ENCODE assay signal across 1 cellular context in genomic region chr11:1691027-1691877, GRCh38.
TF ChIP-seq lines count a peak whose summit lies in the region.

No MANE protein-coding gene starts in this region.

TF ChIP-seq in HepG2, 621 proteins besides CTCF, POLR2A, EP300 and RAD21 (continued from another document and continues in another):
- TF ChIP-seq TIGD3 (CRISPR knock-in tag; IDR thresholded peaks at IDR 0.05; ENCODE audit: borderline replicate concordance): no peak
- TF ChIP-seq GRHL1 (CRISPR knock-in tag; conservative IDR thresholded peaks at IDR 0.05): no peak
- no peak for TF ChIP-seq HNRNPUL1 (IDR thresholded peaks at IDR 0.05; ENCODE audit: low read depth, low read length)
- TF ChIP-seq ZNF670 (CRISPR knock-in tag; IDR thresholded peaks at IDR 0.05; ENCODE audit: borderline replicate concordance): peak; percentile 99
- no peak for TF ChIP-seq SUZ12 (IDR thresholded peaks at IDR 0.05; ENCODE audit: low read depth, low read length)
- TF ChIP-seq DPF2 (CRISPR knock-in tag; IDR thresholded peaks at IDR 0.05; ENCODE audit: borderline replicate concordance, low read depth): peak; percentile 37; the same call in 1 of the 2 replicates
- TF ChIP-seq NR2F1 (CRISPR knock-in tag; IDR thresholded peaks at IDR 0.05): peak; percentile 38 to 74; a peak in 3 of 4 replicates
- TF ChIP-seq ZNF570 (CRISPR knock-in tag; IDR thresholded peaks at IDR 0.05; ENCODE audit: borderline replicate concordance): peak; percentile 32; the same call in 1 of the 2 replicates
- TF ChIP-seq ZNF589 (CRISPR knock-in tag; conservative IDR thresholded peaks at IDR 0.05): peak; percentile 48; the same call in 1 of the 2 replicates
- TF ChIP-seq KLF15 (CRISPR knock-in tag; IDR thresholded peaks at IDR 0.05; ENCODE audit: borderline replicate concordance): 0 out of 2 replicates have a peak, but pooled peaks have one; percentile 16
- peak; percentile 96 for TF ChIP-seq ZNF687 (CRISPR knock-in tag; IDR thresholded peaks at IDR 0.05)
- peak; percentile 37; the same call in 1 of the 2 replicates for TF ChIP-seq SP4 (CRISPR knock-in tag; IDR thresholded peaks at IDR 0.05)
- peak; percentile 94 for TF ChIP-seq BRF2 (CRISPR knock-in tag; IDR thresholded peaks at IDR 0.05)
- peak; percentile 69; the same call in 1 of the 2 replicates for TF ChIP-seq ZNF431 (CRISPR knock-in tag; IDR thresholded peaks at IDR 0.05; ENCODE audit: borderline replicate concordance, low read depth)
- peak; percentile 79 for TF ChIP-seq TBX3 (IDR thresholded peaks at IDR 0.05; ENCODE audit: borderline replicate concordance)
- TF ChIP-seq NR2F6 (IDR thresholded peaks at IDR 0.05): peak; percentile 92
- TF ChIP-seq NR2F6 (CRISPR knock-in tag; IDR thresholded peaks at IDR 0.05): peak; percentile 87
- no peak for TF ChIP-seq KLF9 (CRISPR knock-in tag; IDR thresholded peaks at IDR 0.05; ENCODE audit: low read depth)
- no peak for TF ChIP-seq RORA (CRISPR knock-in tag; IDR thresholded peaks at IDR 0.05)
- 0 out of 2 replicates have a peak, but pooled peaks have one; percentile 88 for TF ChIP-seq ZNF557 (CRISPR knock-in tag; IDR thresholded peaks at IDR 0.05)
- TF ChIP-seq STAT5B (CRISPR knock-in tag; IDR thresholded peaks at IDR 0.05): peak; percentile 69; the same call in 1 of the 2 replicates
- TF ChIP-seq USF2 (IDR thresholded peaks at IDR 0.05; ENCODE audit: low read depth, low read length): no peak; the same call in 1 of the 2 replicates
- peak; percentile 86; the same call in 1 of the 2 replicates for TF ChIP-seq USF2 (CRISPR knock-in tag; IDR thresholded peaks at IDR 0.05; ENCODE audit: borderline replicate concordance)
- TF ChIP-seq ZNF704 (CRISPR knock-in tag; IDR thresholded peaks at IDR 0.05; ENCODE audit: borderline replicate concordance): no peak
- TF ChIP-seq MAFF (IDR thresholded peaks at IDR 0.05; ENCODE audit: low read depth, low read length): no peak
- TF ChIP-seq ZBTB38 (CRISPR knock-in tag; IDR thresholded peaks at IDR 0.05): peak; percentile 97
- TF ChIP-seq SP140L (CRISPR knock-in tag; IDR thresholded peaks at IDR 0.05; ENCODE audit: borderline replicate concordance): 0 out of 2 replicates have a peak, but pooled peaks have one; percentile 69
- no peak for TF ChIP-seq ZSCAN12 (CRISPR knock-in tag; IDR thresholded peaks at IDR 0.05)
- peak; percentile 64 for TF ChIP-seq CSRNP1 (CRISPR knock-in tag; IDR thresholded peaks at IDR 0.05)
- TF ChIP-seq SMC3 (IDR thresholded peaks at IDR 0.05; ENCODE audit: low read length): no peak
- TF ChIP-seq CREB1 (IDR thresholded peaks at IDR 0.05): no peak
- no peak for TF ChIP-seq CREB1 (CRISPR knock-in tag; IDR thresholded peaks at IDR 0.05)
- 0 out of 2 replicates have a peak, but pooled peaks have one; percentile 14 for TF ChIP-seq CREBL2 (CRISPR knock-in tag; IDR thresholded peaks at IDR 0.05; ENCODE audit: borderline replicate concordance)
- TF ChIP-seq RNF2 (conservative IDR thresholded peaks at IDR 0.05; ENCODE audit: low read depth): peak; percentile 90; the same call in 1 of the 2 replicates
- TF ChIP-seq IKZF4 (CRISPR knock-in tag; IDR thresholded peaks at IDR 0.05; ENCODE audit: borderline replicate concordance, low read depth, not compliant biosample characterization): no peak
- TF ChIP-seq SCMH1 (CRISPR knock-in tag; IDR thresholded peaks at IDR 0.05; ENCODE audit: borderline replicate concordance): no peak
- TF ChIP-seq IRF1 (CRISPR knock-in tag; IDR thresholded peaks at IDR 0.05; ENCODE audit: low read depth): no peak
- 0 out of 2 replicates have a peak, but pooled peaks have one; percentile 45 for TF ChIP-seq ZZZ3 (CRISPR knock-in tag; IDR thresholded peaks at IDR 0.05; ENCODE audit: borderline replicate concordance)
- TF ChIP-seq ETV6 (CRISPR knock-in tag; conservative IDR thresholded peaks at IDR 0.05): 0 out of 2 replicates have a peak, but pooled peaks have one; percentile 47
- no peak; the same call in 1 of the 2 replicates for TF ChIP-seq EED (CRISPR knock-in tag; IDR thresholded peaks at IDR 0.05)
- TF ChIP-seq HMGXB3 (CRISPR knock-in tag; IDR thresholded peaks at IDR 0.05; ENCODE audit: borderline replicate concordance): peak; percentile 80
